15 cellular contexts compared by ENCODE assay signal in the genomic region with DNA sequence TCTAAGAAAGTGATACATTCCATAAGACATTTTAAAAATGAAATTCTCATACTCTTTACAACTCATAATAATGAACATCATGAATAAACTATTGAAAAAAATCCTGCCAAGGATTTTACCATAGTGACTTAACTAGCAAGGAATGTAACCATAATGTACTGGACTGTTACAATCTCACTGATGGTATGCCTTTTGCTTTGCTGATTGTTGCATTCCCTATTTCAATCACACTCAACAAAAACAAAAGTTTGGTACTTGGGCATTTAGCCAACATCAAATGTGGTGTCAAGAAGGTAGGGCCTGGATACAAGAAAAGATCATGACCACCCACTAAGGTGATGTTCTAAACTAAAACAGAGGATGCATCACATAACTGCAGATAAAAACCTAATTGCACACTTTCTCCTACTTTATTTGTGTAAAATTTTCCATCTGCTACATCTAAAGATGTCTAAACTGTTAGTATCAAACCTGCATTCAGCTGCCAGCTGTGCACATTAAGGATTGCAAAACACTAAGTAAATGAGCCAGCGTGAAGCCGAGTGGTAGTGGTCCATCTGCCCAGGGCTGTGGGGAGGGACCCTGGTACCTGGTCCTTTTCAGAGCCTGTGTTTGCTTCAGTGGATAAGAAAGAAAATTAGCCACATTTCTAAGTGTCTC.
DNase-seq lines count a peak whose midpoint lies in the region; ATAC-seq and TF ChIP-seq lines count a peak whose summit lies in the region.
"Had no signal": no experiment of that assay in that cellular context is flagged by ENCODE, and none has a peak within 500 bp of the region (broad histone marks: within the 10 kb centered on the region; RNA-seq: fewer than 3 reads in every experiment).

No MANE protein-coding gene starts in this region.

- no peaks in the 10 kb centered on the region for H3K36me3 Mint-ChIP-seq in activated CD4-positive, alpha-beta T cell treated with anti-CD3 and anti-CD28 coated beads, Interleukin-2, amount 10 ng/mL, durations not matched to agents 24 days and 14 days (ENCODE audit: low read depth)
- no peaks in the 10 kb centered on the region for H3K36me3 Mint-ChIP-seq in GM23338 (ENCODE audit: low read depth)

- no peak overlapping the region for H3K9ac ChIP-seq in adipocyte (ENCODE audit: low read length)

- H4K20me1 ChIP-seq in GM23338 (replicated peaks; ENCODE audit: insufficient read depth) = no peaks in the 10 kb centered on the region

- no peaks in the 10 kb centered on the region for H3K79me2 ChIP-seq in GM23338 (replicated peaks; ENCODE audit: insufficient read depth)

- no peaks in the 10 kb centered on the region for H3K9me2 ChIP-seq in GM23338 (ENCODE audit: insufficient read depth)

- no peaks in the 10 kb centered on the region for H3K9me3 ChIP-seq in adipocyte (ENCODE audit: control insufficient read depth, low read length)
- H3K9me3 ChIP-seq in vagina = no peaks in the 10 kb centered on the region

- H3K27me3 Mint-ChIP-seq in activated CD4-positive, alpha-beta T cell treated with anti-CD3 and anti-CD28 coated beads, Interleukin-2, amount 10 ng/mL, durations not matched to agents 24 days and 14 days = no peaks in the 10 kb centered on the region
- H3K27me3 Mint-ChIP-seq in GM23338 (ENCODE audit: insufficient read depth, low read depth, poor library complexity) = no peaks in the 10 kb centered on the region

- H3K36me3 ChIP-seq in adipocyte (ENCODE audit: control insufficient read depth, insufficient read depth, low read length, severe bottlenecking) (no peaks in the 10 kb centered on the region), vagina (no peaks in the 10 kb centered on the region), GM23338 (ENCODE audit: insufficient read depth) (no peaks in the 10 kb centered on the region)

- H3K4me3 Mint-ChIP-seq in activated CD4-positive, alpha-beta T cell treated with anti-CD3 and anti-CD28 coated beads, Interleukin-2, amount 10 ng/mL, durations not matched to agents 24 days and 14 days = no peak overlapping the region
- H3K4me3 Mint-ChIP-seq in GM23338 = no peak overlapping the region

- H3K27me3 ChIP-seq in adipocyte (replicated peaks; ENCODE audit: control insufficient read depth, insufficient read depth, low read length) = no peaks in the 10 kb centered on the region
- no peaks in the 10 kb centered on the region for H3K27me3 ChIP-seq in vagina
- H3K27me3 ChIP-seq in GM23338 (ENCODE audit: insufficient read depth) = no peaks in the 10 kb centered on the region

- H3K27ac Mint-ChIP-seq in activated CD4-positive, alpha-beta T cell treated with anti-CD3 and anti-CD28 coated beads, Interleukin-2, amount 10 ng/mL, durations not matched to agents 24 days and 14 days = no peak overlapping the region
- no peak overlapping the region for H3K27ac Mint-ChIP-seq in GM23338

- H3K4me3 ChIP-seq in adipocyte (ENCODE audit: low read length) (no peak overlapping the region), fibroblast of villous mesenchyme (ENCODE audit: low read depth, low read length) (no peak overlapping the region), vagina (no peak overlapping the region), GM23338 (no peak overlapping the region)

- no peak for TF ChIP-seq CTCF in fibroblast of villous mesenchyme (IDR thresholded peaks at IDR 0.05; ENCODE audit: insufficient read depth, low read depth, low read length)
- no peak for TF ChIP-seq CTCF in vagina (IDR thresholded peaks at IDR 0.05)
- no peak for TF ChIP-seq CTCF in GM23338 (conservative IDR thresholded peaks at IDR 0.05; ENCODE audit: low read depth in 2 of 2)

- H3K4me1 ChIP-seq in adipocyte (ENCODE audit: control insufficient read depth, insufficient read depth, low read length) = peaks cover 30% of the 10 kb centered on the region
- peaks cover 22% of the 10 kb centered on the region for H3K4me1 ChIP-seq in vagina
- H3K4me1 ChIP-seq in GM23338 (ENCODE audit: insufficient read depth) = peaks cover 8% of the 10 kb centered on the region

- H3K27ac ChIP-seq in vagina (peak overlapping the region; percentile 52), GM23338 (ENCODE audit: low read depth) (no peak overlapping the region)
- H3K27ac ChIP-seq: HL-60 had no signal

- ATAC-seq in Right ventricle myocardium inferior (peak; percentile 26), GM23338 (no peak)

- intact Hi-C loops in Right ventricle myocardium inferior (cut with DNase I) = no loop called here
- intact Hi-C loops in cardiac septum (cut with DNase I) = no loop called here
- intact Hi-C loops in vagina (cut with DNase I) = no loop called here
- intact Hi-C loops in activated CD4-positive, alpha-beta T cell treated with anti-CD3 and anti-CD28 coated beads, Interleukin-2, amount 10 ng/mL, durations not matched to agents 24 days and 14 days (cut with micrococcal nuclease) = no loop called here

- DNase-seq in Right ventricle myocardium inferior (ENCODE audit: missing footprints) (no peak), cardiac septum (ENCODE audit: low spot score) (no peak), adipocyte (ENCODE audit: low read depth) (peak; percentile 78), fibroblast of villous mesenchyme (ENCODE audit: low read depth) (peak; percentile 45), vagina (ENCODE audit: extremely low spot score in 2 of 2) (no peak), GM23338 (ENCODE audit: low spot score) (no peak)
- no peak for DNase-seq in effector CD8-positive, alpha-beta T cell (lab: John Stamatoyannopoulos, UW)
- DNase-seq in activated CD4-positive, alpha-beta T cell treated with anti-CD3 and anti-CD28 coated beads, Interleukin-2, amount 10 ng/mL, durations not matched to agents 24 days and 14 days = no peak
- DNase-seq: 8988T; activated naive CD4-positive, alpha-beta T cell treated with anti-CD3 and anti-CD28 coated beads, Interleukin-2, amount 50 U/mL, for 16 hours; DND-41; midbrain; NCI-H1417 treated with DMSO at 0.1 percent for 48 hours; retina had no signal

- H3K4me1 Mint-ChIP-seq in activated CD4-positive, alpha-beta T cell treated with anti-CD3 and anti-CD28 coated beads, Interleukin-2, amount 10 ng/mL, durations not matched to agents 24 days and 14 days = no peaks in the 10 kb centered on the region
- peaks cover 11% of the 10 kb centered on the region; the same call in 2 of the 3 replicates for H3K4me1 Mint-ChIP-seq in GM23338

- H3F3A ChIP-seq in GM23338 (replicated peaks; ENCODE audit: low read depth) = no peaks in the 10 kb centered on the region

- no peak overlapping the region for H3K4me2 ChIP-seq in GM23338

- no peak for TF ChIP-seq POLR2A in vagina (IDR thresholded peaks at IDR 0.05)

- H3K9me3 Mint-ChIP-seq in activated CD4-positive, alpha-beta T cell treated with anti-CD3 and anti-CD28 coated beads, Interleukin-2, amount 10 ng/mL, durations not matched to agents 24 days and 14 days = peaks cover 4% of the 10 kb centered on the region
- no peaks in the 10 kb centered on the region for H3K9me3 Mint-ChIP-seq in GM23338

- H2AFZ ChIP-seq in GM23338 = no peak overlapping the region

TF ChIP-seq in GM23338, 12 proteins besides CTCF, POLR2A, EP300 and RAD21:
- TF ChIP-seq ZNF114 (CRISPR knock-in tag; IDR thresholded peaks at IDR 0.05) (no peak), STAT1 (IDR thresholded peaks at IDR 0.05; ENCODE audit: unreplicated experiment) (no peak), CREB1 (CRISPR knock-in tag; IDR thresholded peaks at IDR 0.05; ENCODE audit: low read depth) (no peak), NANOG (IDR thresholded peaks at IDR 0.05; ENCODE audit: borderline replicate concordance) (no peak), POLR2AphosphoS5 (IDR thresholded peaks at IDR 0.05; ENCODE audit: low read depth) (no peak)
TF ChIP-seq in GM23338: peak in this region for 0.

Comparison
In these comparisons a context has a peak if more than half of its experiments do, and no peak if none do; other contexts are left out.
1. DNase-seq: peak in adipocyte (single experiment) and fibroblast of villous mesenchyme (single experiment); none in Right ventricle myocardium inferior (single experiment), cardiac septum (single experiment), vagina (0 of 2), effector CD8-positive, alpha-beta T cell (single experiment), activated CD4-positive, alpha-beta T cell treated with anti-CD3 and anti-CD28 coated beads, Interleukin-2, amount 10 ng/mL, durations not matched to agents 24 days and 14 days (single experiment) and GM23338 (single experiment).